In genomic region chr2:191014653-191015020, GRCh38 we compare ENCODE assay signal across 8 cellular contexts. TPM values are rescaled to one million over a fixed set of nuclear protein-coding genes. Genes with fewer than 3 reads are reported as not detected.
DNase-seq lines count a peak whose midpoint lies in the region; ATAC-seq and TF ChIP-seq lines count a peak whose summit lies in the region.

No MANE protein-coding gene starts in this region.

- H3K4me3 ChIP-seq in HUES64 (ENCODE audit: low read length) (peak overlapping the region; percentile 92), epithelial cell of esophagus (ENCODE audit: low read length) (peak overlapping the region; percentile 83), skeletal muscle satellite cell (ENCODE audit: low read length) (peak overlapping the region; percentile 80)

- DNase-seq in epithelial cell of esophagus (ENCODE audit: low read depth) (peak; percentile 24), NCI-H1105 treated with DMSO at 0.1 percent for 48 hours (lab: John Stamatoyannopoulos, UW) (no peak), DMS 273 treated with DMSO at 0.1 percent for 48 hours (lab: John Stamatoyannopoulos, UW) (no peak), dermis blood vessel endothelial cell (no peak)

- peaks cover 6% of the 10 kb centered on the region; the same call in 1 of the 2 replicates for H3K4me1 ChIP-seq in HUES64 (ENCODE audit: insufficient read depth, low read length)
- H3K4me1 ChIP-seq in skeletal muscle satellite cell (ENCODE audit: control insufficient read depth, insufficient read depth, low read length): peaks cover 27% of the 10 kb centered on the region

- no peak overlapping the region; the same call in 1 of the 2 replicates for H3K27ac ChIP-seq in HUES64 (ENCODE audit: low read depth, low read length)

- H3K27me3 ChIP-seq in HUES64 (ENCODE audit: insufficient read depth, low read length): peaks cover 49% of the 10 kb centered on the region
- no peaks in the 10 kb centered on the region for H3K27me3 ChIP-seq in skeletal muscle satellite cell (ENCODE audit: control insufficient read depth, insufficient read depth, low read length)

- WGBS in HUES64: 50% methylated on average over 4 of the region's 4 CpGs

- no peak for TF ChIP-seq CTCF in epithelial cell of esophagus (IDR thresholded peaks at IDR 0.05; ENCODE audit: insufficient read depth, low read depth, low read length, missing control alignments)

- ATAC-seq in GM18511 (IDR thresholded peaks at IDR 0.05; ENCODE audit: unreplicated experiment) (peak; percentile 5), GM21825 (IDR thresholded peaks at IDR 0.05; ENCODE audit: unreplicated experiment) (no peak)

- peak overlapping the region; percentile 97 for H3K4me2 ChIP-seq in skeletal muscle satellite cell (ENCODE audit: low read length)

- H3K9ac ChIP-seq in HUES64 (ENCODE audit: low read depth, low read length) (no peak overlapping the region), skeletal muscle satellite cell (ENCODE audit: low read depth, low read length) (peak overlapping the region; percentile 79)

- H3K36me3 ChIP-seq in HUES64 (ENCODE audit: insufficient read depth, low read length): peaks cover 10% of the 10 kb centered on the region
- H3K36me3 ChIP-seq in skeletal muscle satellite cell (ENCODE audit: insufficient read depth, low read length): peaks cover 14% of the 10 kb centered on the region

- H3K9me3 ChIP-seq in HUES64 (ENCODE audit: insufficient read depth, low read depth, low read length) (no peaks in the 10 kb centered on the region; the same call in 1 of the 2 replicates), skeletal muscle satellite cell (replicated peaks; ENCODE audit: low read length) (no peaks in the 10 kb centered on the region)

RNA-seq across cellular contexts. Expression of gene STAT1, which starts 0.7 kb away (rescaled TPM):
- 32.8 TPM for polyA plus RNA-seq in HUES64 (2013, experiment 1 of 2)
- polyA plus RNA-seq in HUES64 (2013, experiment 2 of 2): 37.5 TPM
- 78.4 and 123 TPM in 2 replicates for total RNA-seq in skeletal muscle satellite cell (2012; rRNA removed)
- total RNA-seq in dermis blood vessel endothelial cell: 68.6 and 120 TPM in 2 replicates
